In genomic region chr21:37370152-37371040, GRCh38 we compare ENCODE assay signal across 8 cellular contexts. TPM values are rescaled to one million over a fixed set of nuclear protein-coding genes. Genes with fewer than 3 reads are reported as not detected.
DNase-seq lines count a peak whose midpoint lies in the region; TF ChIP-seq lines count a peak whose summit lies in the region.

No MANE protein-coding gene starts in this region.

- intact Hi-C loops in lower leg skin (cut with DNase I; ENCODE audit: low total_unique reads) = no loop called here

- TF ChIP-seq EP300 in suprapubic skin (IDR thresholded peaks at IDR 0.05) = no peak

- POLR2A ChIA-PET in HEK293T (lab: Yijun Ruan, JAX) = no interaction called here

- peaks cover 17% of the 10 kb centered on the region for H3K36me3 Mint-ChIP-seq in T-helper 2 cell treated with Interferon-gamma antibody and Interleukin-4, amounts not matched to agents 5 μg/mL and 100 μg/mL, for 36 hours (ENCODE audit: low read depth)

- no peaks in the 10 kb centered on the region for H3K9me3 ChIP-seq in suprapubic skin

- H3K4me3 ChIP-seq in suprapubic skin = peak overlapping the region; percentile 99
- H3K4me3 ChIP-seq in lower leg skin (ENCODE audit: low read depth, poor library complexity, severe bottlenecking) = no peak overlapping the region

- 13% methylated on average over 8 of the region's 8 CpGs for WGBS in suprapubic skin
- 14 to 16% methylated on average over 8 of the region's 8 CpGs for WGBS in lower leg skin, 2 donors

- peak overlapping the region; percentile 85 for H3K4me3 Mint-ChIP-seq in T-helper 2 cell treated with Interferon-gamma antibody and Interleukin-4, amounts not matched to agents 5 μg/mL and 100 μg/mL, for 36 hours

- CTCF ChIA-PET in HEK293T (lab: Yijun Ruan, JAX) = interaction anchor here (0.7 to 1.3 kb wide), 2 partner anchors 21 to 126 kb away, joined by 3 read pairs; no protein-coding TSS in a partner anchor

- TF ChIP-seq POLR2A in suprapubic skin (IDR thresholded peaks at IDR 0.05) (no peak), lower leg skin (IDR thresholded peaks at IDR 0.05) (no peak)

- H3K4me1 Mint-ChIP-seq in T-helper 2 cell treated with Interferon-gamma antibody and Interleukin-4, amounts not matched to agents 5 μg/mL and 100 μg/mL, for 36 hours (ENCODE audit: low read depth) = peaks cover 56% of the 10 kb centered on the region

- no peaks in the 10 kb centered on the region for H3K27me3 Mint-ChIP-seq in T-helper 2 cell treated with Interferon-gamma antibody and Interleukin-4, amounts not matched to agents 5 μg/mL and 100 μg/mL, for 36 hours (ENCODE audit: low read depth)

- H3K27me3 ChIP-seq in suprapubic skin = no peaks in the 10 kb centered on the region

- H3K27ac ChIP-seq in suprapubic skin = peak overlapping the region; percentile 34

- H3K36me3 ChIP-seq in suprapubic skin = no peaks in the 10 kb centered on the region

- no peak for TF ChIP-seq CTCF in suprapubic skin (IDR thresholded peaks at IDR 0.05)
- no peak for TF ChIP-seq CTCF in lower leg skin (IDR thresholded peaks at IDR 0.05)

- no peaks in the 10 kb centered on the region for H3K9me3 Mint-ChIP-seq in T-helper 2 cell treated with Interferon-gamma antibody and Interleukin-4, amounts not matched to agents 5 μg/mL and 100 μg/mL, for 36 hours

- peak overlapping the region; percentile 87 for H3K27ac Mint-ChIP-seq in T-helper 2 cell treated with Interferon-gamma antibody and Interleukin-4, amounts not matched to agents 5 μg/mL and 100 μg/mL, for 36 hours

- DNase-seq in EL (peak; percentile 58), HEK293T (ENCODE audit: extremely low spot score) (no peak), glomerular endothelial cell (ENCODE audit: extremely low read depth, low read depth, low spot score) (peak; percentile 75), suprapubic skin (ENCODE audit: low spot score in 2 of 2) (no peak), germinal center (ENCODE audit: low spot score) (no peak), HuH-7 (ENCODE audit: low spot score) (no peak), lower leg skin (ENCODE audit: low spot score in 2 of 2) (no peak)
- DNase-seq in T-helper 2 cell treated with Interferon-gamma antibody and Interleukin-4, amounts not matched to agents 5 μg/mL and 100 μg/mL, for 36 hours (ENCODE audit: low spot score) = no peak

- H3K4me1 ChIP-seq in suprapubic skin = peaks cover 65% of the 10 kb centered on the region

TF ChIP-seq in HEK293T, 16 proteins besides CTCF, POLR2A, EP300 and RAD21:
- TF ChIP-seq L3MBTL2 (conservative IDR thresholded peaks at IDR 0.05) = no peak
- TF ChIP-seq ZNF384 (IDR thresholded peaks at IDR 0.05) = no peak
- no peak for TF ChIP-seq NFRKB (IDR thresholded peaks at IDR 0.05)
- TF ChIP-seq ARNT (IDR thresholded peaks at IDR 0.05) = 0 out of 2 replicates have a peak, but pooled peaks have one; percentile 18
- TF ChIP-seq LEF1 (IDR thresholded peaks at IDR 0.05; ENCODE audit: borderline replicate concordance) = no peak
- TF ChIP-seq, protein P1, sequence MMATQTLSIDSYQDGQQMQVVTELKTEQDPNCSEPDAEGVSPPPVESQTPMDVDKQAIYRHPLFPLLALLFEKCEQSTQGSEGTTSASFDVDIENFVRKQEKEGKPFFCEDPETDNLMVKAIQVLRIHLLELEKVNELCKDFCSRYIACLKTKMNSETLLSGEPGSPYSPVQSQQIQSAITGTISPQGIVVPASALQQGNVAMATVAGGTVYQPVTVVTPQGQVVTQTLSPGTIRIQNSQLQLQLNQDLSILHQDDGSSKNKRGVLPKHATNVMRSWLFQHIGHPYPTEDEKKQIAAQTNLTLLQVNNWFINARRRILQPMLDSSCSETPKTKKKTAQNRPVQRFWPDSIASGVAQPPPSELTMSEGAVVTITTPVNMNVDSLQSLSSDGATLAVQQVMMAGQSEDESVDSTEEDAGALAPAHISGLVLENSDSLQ (IDR thresholded peaks at IDR 0.05) = peak; percentile 92
- no peak for TF ChIP-seq FOXM1 (IDR thresholded peaks at IDR 0.05; ENCODE audit: borderline replicate concordance)
- TF ChIP-seq BHLHE40 (IDR thresholded peaks at IDR 0.05; ENCODE audit: borderline replicate concordance) = no peak
- peak; percentile 67; the same call in 1 of the 2 replicates for TF ChIP-seq CTBP1 (IDR thresholded peaks at IDR 0.05; ENCODE audit: borderline replicate concordance)
- no peak for TF ChIP-seq HDGF (IDR thresholded peaks at IDR 0.05; ENCODE audit: borderline replicate concordance)
- no peak for TF ChIP-seq SUZ12 (IDR thresholded peaks at IDR 0.05)
- TF ChIP-seq FOXA1 (IDR thresholded peaks at IDR 0.05) = no peak
- TF ChIP-seq ELF4 (IDR thresholded peaks at IDR 0.05) = no peak
- TF ChIP-seq TARDBP (IDR thresholded peaks at IDR 0.05) = no peak
- no peak for TF ChIP-seq FOXK2 (IDR thresholded peaks at IDR 0.05)

RNA-seq across cellular contexts. Expression of gene DYRK1A, which starts 3.8 kb away (rescaled TPM):
- total RNA-seq in glomerular endothelial cell (33.1 and 46.6 TPM in 2 replicates), suprapubic skin (100 to 1,000 TPM in 1 of 4 donors, 10 to 100 TPM in 3; 76.5 to 105 (median 91.3) TPM), lower leg skin (10 to 100 TPM; 60.2 to 97.8 (median 79.8) TPM)

Comparison
In these comparisons a context has a peak if more than half of its experiments do, and no peak if none do; other contexts are left out.
1. DNase-seq: peak in EL (single experiment) and glomerular endothelial cell (single experiment); none in HEK293T (single experiment), T-helper 2 cell treated with Interferon-gamma antibody and Interleukin-4, amounts not matched to agents 5 μg/mL and 100 μg/mL, for 36 hours (single experiment), suprapubic skin (0 of 2), germinal center (single experiment), HuH-7 (single experiment) and lower leg skin (0 of 2).